In the genomic region with DNA sequence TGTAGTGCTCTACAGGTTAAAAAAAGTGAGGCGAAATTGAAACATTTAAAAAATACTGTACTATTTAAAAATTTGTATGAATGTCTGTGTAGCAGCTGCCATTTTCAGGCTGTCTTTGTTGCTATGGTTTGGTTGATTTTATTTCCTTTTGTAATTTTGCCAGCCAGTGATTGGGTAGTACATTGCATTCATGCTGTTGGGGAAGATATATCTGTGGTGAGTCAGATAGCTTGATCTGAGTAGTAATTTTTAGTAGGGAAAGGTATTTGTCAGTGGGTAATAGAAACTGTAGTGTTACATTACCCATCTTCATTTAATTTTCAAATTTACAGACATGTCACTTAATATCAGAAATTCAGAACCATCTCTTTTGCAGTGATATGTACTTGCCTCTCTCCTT, we compare ENCODE assay signal across 1 cellular context.
TF ChIP-seq lines count a peak whose summit lies in the region.

No MANE protein-coding gene starts in this region.

TF ChIP-seq in HepG2, 621 proteins besides CTCF, POLR2A, EP300 and RAD21:
- no peak for TF ChIP-seq AHR (CRISPR knock-in tag; IDR thresholded peaks at IDR 0.05)
- no peak for TF ChIP-seq TRIM22 (IDR thresholded peaks at IDR 0.05)
- no peak for TF ChIP-seq ZFP41 (CRISPR knock-in tag; IDR thresholded peaks at IDR 0.05; ENCODE audit: borderline replicate concordance)
- TF ChIP-seq, protein P1, sequence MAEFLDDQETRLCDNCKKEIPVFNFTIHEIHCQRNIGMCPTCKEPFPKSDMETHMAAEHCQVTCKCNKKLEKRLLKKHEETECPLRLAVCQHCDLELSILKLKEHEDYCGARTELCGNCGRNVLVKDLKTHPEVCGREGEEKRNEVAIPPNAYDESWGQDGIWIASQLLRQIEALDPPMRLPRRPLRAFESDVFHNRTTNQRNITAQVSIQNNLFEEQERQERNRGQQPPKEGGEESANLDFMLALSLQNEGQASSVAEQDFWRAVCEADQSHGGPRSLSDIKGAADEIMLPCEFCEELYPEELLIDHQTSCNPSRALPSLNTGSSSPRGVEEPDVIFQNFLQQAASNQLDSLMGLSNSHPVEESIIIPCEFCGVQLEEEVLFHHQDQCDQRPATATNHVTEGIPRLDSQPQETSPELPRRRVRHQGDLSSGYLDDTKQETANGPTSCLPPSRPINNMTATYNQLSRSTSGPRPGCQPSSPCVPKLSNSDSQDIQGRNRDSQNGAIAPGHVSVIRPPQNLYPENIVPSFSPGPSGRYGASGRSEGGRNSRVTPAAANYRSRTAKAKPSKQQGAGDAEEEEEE (CRISPR knock-in tag; IDR thresholded peaks at IDR 0.05; ENCODE audit: borderline replicate concordance), result no peak
- no peak for TF ChIP-seq ZNF564 (CRISPR knock-in tag; IDR thresholded peaks at IDR 0.05)
- TF ChIP-seq FOXO1 (CRISPR knock-in tag; IDR thresholded peaks at IDR 0.05), result no peak
